ENCODE assay signal across 25 cellular contexts in genomic region chr22:38170469-38170868, GRCh38.
"Had no signal": no experiment of that assay in that cellular context is flagged by ENCODE, and none has a peak within 500 bp of the region (broad histone marks: within the 10 kb centered on the region; RNA-seq: fewer than 3 reads in every experiment).

No MANE protein-coding gene starts in this region.

- H3K9me3 Mint-ChIP-seq: activated CD4-positive, alpha-beta memory T cell treated with anti-CD3 and anti-CD28 coated beads for 36 hours; activated CD4-positive, alpha-beta T cell treated with anti-CD3 and anti-CD28 coated beads, Interleukin-2, amount 10 ng/mL, durations not matched to agents 24 days and 14 days; activated T-cell treated with anti-CD3 and anti-CD28 coated beads, Interleukin-2, amount 50 U/mL, for 24 hours; central memory CD8-positive, alpha-beta T cell; T-helper 1 cell treated with Interleukin-12 subunit alpha and Interleukin-12 subunit beta and Interleukin-4 antibody, amounts not matched to agents 30 μg/mL and 1 μg/mL, for 36 hours had no signal

- H3K36me3 ChIP-seq: breast epithelium had no signal

- H3K9me3 ChIP-seq: breast epithelium, heart left ventricle, SK-N-SH, tibial nerve had no signal

- DNase-seq: activated CD4-positive, alpha-beta memory T cell treated with anti-CD3 and anti-CD28 coated beads for 36 hours; activated CD4-positive, alpha-beta T cell treated with anti-CD3 and anti-CD28 coated beads, Interleukin-2, amount 10 ng/mL, durations not matched to agents 24 days and 14 days; activated CD4-positive, CD25-positive, alpha-beta regulatory T cell treated with anti-CD3 and anti-CD28 coated beads, Interleukin-2, amount 50 U/mL, for 72 hours; activated CD8-positive, alpha-beta memory T cell treated with anti-CD3 and anti-CD28 coated beads, Interleukin-2, amount 50 U/mL, for 4 hours; activated gamma-delta T cell treated with Interleukin-2 at 50 U/mL for 16 hours; activated naive CD4-positive, alpha-beta T cell treated with anti-CD3 and anti-CD28 coated beads, Interleukin-2, amount 50 U/mL, for 16 hours; activated T-cell treated with anti-CD3 and anti-CD28 coated beads, Interleukin-2, amount 50 U/mL, for 24 hours; amniotic stem cell; dorsolateral prefrontal cortex; effector memory CD4-positive, alpha-beta T cell; erythroblast; heart left ventricle; mammary epithelial cell; SK-N-SH; stimulated activated CD4-positive, alpha-beta T cell treated with anti-CD3 and anti-CD28 coated beads, Interleukin-15, amount 100 ng/mL, for 24 hours; stimulated activated CD4-positive, alpha-beta T cell treated with anti-CD3 and anti-CD28 coated beads, Interleukin-2, amount 100 ng/mL, for 24 hours; stimulated activated naive CD4-positive, alpha-beta T cell treated with Interleukin-2 at 50 U/mL for 16 hours; SW 1271 had no signal

- H3K27me3 ChIP-seq: breast epithelium, dorsolateral prefrontal cortex, heart left ventricle, tibial nerve had no signal

- H3K4me3 ChIP-seq: breast epithelium, dorsolateral prefrontal cortex, heart left ventricle, smooth muscle cell, tibial nerve had no signal

- H3K27ac ChIP-seq: tibial nerve had no signal

- H3K9ac ChIP-seq: SK-N-SH had no signal

- H3K27ac Mint-ChIP-seq: activated CD4-positive, alpha-beta memory T cell treated with anti-CD3 and anti-CD28 coated beads for 36 hours; activated CD4-positive, alpha-beta T cell treated with anti-CD3 and anti-CD28 coated beads, Interleukin-2, amount 10 ng/mL, durations not matched to agents 24 days and 14 days; activated T-cell treated with anti-CD3 and anti-CD28 coated beads, Interleukin-2, amount 50 U/mL, for 24 hours; T-helper 1 cell treated with Interleukin-12 subunit alpha and Interleukin-12 subunit beta and Interleukin-4 antibody, amounts not matched to agents 30 μg/mL and 1 μg/mL, for 36 hours had no signal

- FAIRE-seq: colon had no signal

- H3K4me3 Mint-ChIP-seq: activated CD4-positive, alpha-beta memory T cell treated with anti-CD3 and anti-CD28 coated beads for 36 hours; activated CD4-positive, alpha-beta T cell treated with anti-CD3 and anti-CD28 coated beads, Interleukin-2, amount 10 ng/mL, durations not matched to agents 24 days and 14 days; activated T-cell treated with anti-CD3 and anti-CD28 coated beads, Interleukin-2, amount 50 U/mL, for 24 hours; central memory CD8-positive, alpha-beta T cell; T-helper 1 cell treated with Interleukin-12 subunit alpha and Interleukin-12 subunit beta and Interleukin-4 antibody, amounts not matched to agents 30 μg/mL and 1 μg/mL, for 36 hours had no signal

- H3K27me3 Mint-ChIP-seq: activated CD4-positive, alpha-beta memory T cell treated with anti-CD3 and anti-CD28 coated beads for 36 hours; activated CD4-positive, alpha-beta T cell treated with anti-CD3 and anti-CD28 coated beads, Interleukin-2, amount 10 ng/mL, durations not matched to agents 24 days and 14 days; activated T-cell treated with anti-CD3 and anti-CD28 coated beads, Interleukin-2, amount 50 U/mL, for 24 hours; central memory CD8-positive, alpha-beta T cell had no signal

- ATAC-seq: heart left ventricle, sciatic nerve had no signal
